Comparison of ENCODE assay signal across 10 cellular contexts in the genomic region with DNA sequence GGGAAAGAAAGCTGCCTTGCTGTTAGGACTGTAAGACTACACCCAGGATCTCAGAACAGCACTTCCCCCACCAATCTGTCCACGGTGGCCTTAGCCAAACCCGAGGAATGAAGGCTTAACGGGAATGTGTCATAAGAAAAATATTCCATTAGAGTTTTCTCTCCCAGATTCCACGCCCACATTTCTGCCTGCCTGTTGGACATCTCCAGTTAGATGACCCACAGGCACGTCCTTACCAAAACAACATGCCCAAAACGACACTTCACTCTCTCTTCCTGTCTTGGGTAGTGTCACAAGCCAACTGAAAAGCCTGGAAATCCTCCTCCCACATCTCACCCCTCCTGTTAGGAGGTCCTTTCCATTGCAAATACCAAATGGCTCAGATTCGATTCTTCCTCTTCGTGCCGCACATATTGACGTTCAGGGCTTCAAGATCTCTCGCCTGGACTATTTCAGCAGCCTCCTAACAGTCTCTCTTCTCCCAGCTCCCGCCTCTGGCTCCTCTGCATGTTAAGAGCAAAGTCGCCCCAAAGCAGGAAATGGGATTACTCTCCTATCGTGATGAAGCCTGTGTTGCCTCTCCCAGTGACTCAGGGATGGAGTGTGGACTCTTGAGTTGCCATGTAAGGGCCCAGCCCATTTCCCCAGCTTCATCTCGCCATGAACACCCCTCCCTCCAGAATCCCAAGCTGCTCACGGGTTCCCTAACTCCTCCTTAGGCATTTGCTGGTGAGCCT.
DNase-seq lines count a peak whose midpoint lies in the region; ATAC-seq and TF ChIP-seq lines count a peak whose summit lies in the region.
"Had no signal": no experiment of that assay in that cellular context is flagged by ENCODE, and none has a peak within 500 bp of the region (broad histone marks: within the 10 kb centered on the region; RNA-seq: fewer than 3 reads in every experiment).

No MANE protein-coding gene starts in this region.

- H3K27me3 ChIP-seq in body of pancreas: no peaks in the 10 kb centered on the region

- DNase-seq in body of pancreas (peak; percentile 24 to 62 (median 42)), inferior parietal cortex (ENCODE audit: extremely low spot score) (peak; percentile 19), stromal cell of bone marrow (ENCODE audit: low read depth) (peak; percentile 98), NCI-H748 (lab: John Stamatoyannopoulos, UW; ENCODE audit: unreplicated experiment) (no peak), activated T-cell treated with anti-CD3 and anti-CD28 coated beads for 4 hours (no peak)
- DNase-seq in activated effector memory CD4-positive, alpha-beta T cell treated with Interleukin-2 at 50 U/mL for 16 hours: no peak
- DNase-seq: NCI-H2107 had no signal

- H3K27ac ChIP-seq in HEK293 (ENCODE audit: extremely low read depth, low read depth, low read length): no peak overlapping the region
- H3K27ac ChIP-seq in body of pancreas: peak overlapping the region in 2 of 4 donors; percentile 35 to 45

- peak; percentile 79 for ATAC-seq in body of pancreas
- no peak for ATAC-seq in HG02571 (IDR thresholded peaks at IDR 0.05; ENCODE audit: unreplicated experiment)
- ATAC-seq: activated naive CD4-positive, alpha-beta T cell treated with anti-CD3 and anti-CD28 coated beads, Interleukin-2, amount 50 U/mL, for 72 hours had no signal

- CTCF ChIA-PET in HEK293 (lab: Yijun Ruan, JAX): interaction anchor here (1.3 kb wide), 1 partner anchor 37 kb away, joined by 3 read pairs; no protein-coding TSS in a partner anchor

- TF ChIP-seq POLR2A in body of pancreas (IDR thresholded peaks at IDR 0.05): no peak

- TF ChIP-seq CTCF in HEK293 (tag by site-specific recombination; IDR thresholded peaks at IDR 0.05) (no peak), body of pancreas (IDR thresholded peaks at IDR 0.05) (no peak)

- no peak overlapping the region for H3K4me3 ChIP-seq in HEK293 (ENCODE audit: low read depth, low read length)
- H3K4me3 ChIP-seq in body of pancreas: no peak overlapping the region

- POLR2A ChIA-PET in HEK293 (lab: Yijun Ruan, JAX): no interaction called here

- H3K4me1 ChIP-seq in HEK293 (ENCODE audit: control insufficient read depth, insufficient read depth, low read length) (peaks cover 4% of the 10 kb centered on the region; the same call in 1 of the 2 replicates), body of pancreas (no peaks in the 10 kb centered on the region)

- 62 to 63% methylated on average over 16 of the region's 16 CpGs for WGBS in body of pancreas, 2 donors

- H3K36me3 ChIP-seq in HEK293 (ENCODE audit: control insufficient read depth in 2 of 2, insufficient read depth in 1 of 2, low read length in 2 of 2): no peaks in the 10 kb centered on the region
- H3K36me3 ChIP-seq in body of pancreas (replicated peaks in 1 of 2; ENCODE audit: insufficient read depth in 1 of 2, low read depth in 2 of 2): no peaks in the 10 kb centered on the region

- H3K9me3 ChIP-seq in HEK293 (ENCODE audit: control insufficient read depth, insufficient read depth, low read depth, low read length) (no peaks in the 10 kb centered on the region), body of pancreas (no peaks in the 10 kb centered on the region)

- intact Hi-C loops in body of pancreas (cut with DNase I): no loop called here

TF ChIP-seq in HEK293, 187 proteins besides CTCF, POLR2A, EP300 and RAD21 (continues in another document):
- peak; percentile 47 for TF ChIP-seq GLIS1 (tag by site-specific recombination; IDR thresholded peaks at IDR 0.05)
- TF ChIP-seq, protein P1, sequence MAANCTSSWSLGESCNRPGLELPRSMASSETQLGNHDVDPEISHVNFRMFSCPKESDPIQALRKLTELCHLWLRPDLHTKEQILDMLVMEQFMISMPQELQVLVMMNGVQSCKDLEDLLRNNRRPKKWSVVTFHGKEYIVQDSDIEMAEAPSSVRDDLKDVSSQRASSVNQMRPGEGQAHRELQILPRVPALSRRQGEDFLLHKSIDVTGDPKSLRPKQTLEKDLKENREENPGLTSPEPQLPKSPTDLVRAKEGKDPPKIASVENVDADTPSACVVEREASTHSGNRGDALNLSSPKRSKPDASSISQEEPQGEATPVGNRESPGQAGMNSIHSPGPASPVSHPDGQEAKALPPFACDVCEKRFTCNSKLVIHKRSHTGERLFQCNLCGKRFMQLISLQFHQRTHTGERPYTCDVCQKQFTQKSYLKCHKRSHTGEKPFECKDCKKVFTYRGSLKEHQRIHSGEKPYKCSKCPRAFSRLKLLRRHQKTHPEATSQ (tag by site-specific recombination; IDR thresholded peaks at IDR 0.05): no peak
- TF ChIP-seq ZBTB17 (tag by site-specific recombination; IDR thresholded peaks at IDR 0.05): no peak
- TF ChIP-seq ZEB2 (tag by site-specific recombination; IDR thresholded peaks at IDR 0.05): peak; percentile 31; the same call in 1 of the 2 replicates
- TF ChIP-seq ZNF121 (tag by site-specific recombination; IDR thresholded peaks at IDR 0.05): no peak
- no peak for TF ChIP-seq ZNF354C (tag by site-specific recombination; IDR thresholded peaks at IDR 0.05; ENCODE audit: borderline replicate concordance, low read depth)
- no peak for TF ChIP-seq ZNF341 (tag by site-specific recombination; IDR thresholded peaks at IDR 0.05; ENCODE audit: low read depth)
- no peak for TF ChIP-seq ZNF585B (tag by site-specific recombination; IDR thresholded peaks at IDR 0.05)
- peak; percentile 33; the same call in 1 of the 2 replicates for TF ChIP-seq KLF9 (tag by site-specific recombination; IDR thresholded peaks at IDR 0.05; ENCODE audit: low read depth)
- TF ChIP-seq KLF10 (tag by site-specific recombination; IDR thresholded peaks at IDR 0.05): 0 out of 2 replicates have a peak, but pooled peaks have one; percentile 33
- TF ChIP-seq ZNF37A (tag by site-specific recombination; IDR thresholded peaks at IDR 0.05): no peak
- TF ChIP-seq, protein P2, sequence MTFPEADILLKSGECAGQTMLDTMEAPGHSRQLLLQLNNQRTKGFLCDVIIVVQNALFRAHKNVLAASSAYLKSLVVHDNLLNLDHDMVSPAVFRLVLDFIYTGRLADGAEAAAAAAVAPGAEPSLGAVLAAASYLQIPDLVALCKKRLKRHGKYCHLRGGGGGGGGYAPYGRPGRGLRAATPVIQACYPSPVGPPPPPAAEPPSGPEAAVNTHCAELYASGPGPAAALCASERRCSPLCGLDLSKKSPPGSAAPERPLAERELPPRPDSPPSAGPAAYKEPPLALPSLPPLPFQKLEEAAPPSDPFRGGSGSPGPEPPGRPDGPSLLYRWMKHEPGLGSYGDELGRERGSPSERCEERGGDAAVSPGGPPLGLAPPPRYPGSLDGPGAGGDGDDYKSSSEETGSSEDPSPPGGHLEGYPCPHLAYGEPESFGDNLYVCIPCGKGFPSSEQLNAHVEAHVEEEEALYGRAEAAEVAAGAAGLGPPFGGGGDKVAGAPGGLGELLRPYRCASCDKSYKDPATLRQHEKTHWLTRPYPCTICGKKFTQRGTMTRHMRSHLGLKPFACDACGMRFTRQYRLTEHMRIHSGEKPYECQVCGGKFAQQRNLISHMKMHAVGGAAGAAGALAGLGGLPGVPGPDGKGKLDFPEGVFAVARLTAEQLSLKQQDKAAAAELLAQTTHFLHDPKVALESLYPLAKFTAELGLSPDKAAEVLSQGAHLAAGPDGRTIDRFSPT (tag by site-specific recombination; IDR thresholded peaks at IDR 0.05): peak; percentile 49; the same call in 1 of the 2 replicates
- TF ChIP-seq ZFHX2 (tag by site-specific recombination; conservative IDR thresholded peaks at IDR 0.05): peak; percentile 71
- TF ChIP-seq TSHZ1 (tag by site-specific recombination; IDR thresholded peaks at IDR 0.05; ENCODE audit: borderline replicate concordance): no peak
- no peak for TF ChIP-seq PRDM6 (tag by site-specific recombination; IDR thresholded peaks at IDR 0.05)
- peak; percentile 88 for TF ChIP-seq SCRT2 (tag by site-specific recombination; IDR thresholded peaks at IDR 0.05)

Comparison
In these comparisons a context has a peak if more than half of its experiments do, and no peak if none do; other contexts are left out.
1. DNase-seq: peak in body of pancreas (4 of 4), inferior parietal cortex (single experiment) and stromal cell of bone marrow (single experiment); none in NCI-H748 (single experiment), activated T-cell treated with anti-CD3 and anti-CD28 coated beads for 4 hours (single experiment) and activated effector memory CD4-positive, alpha-beta T cell treated with Interleukin-2 at 50 U/mL for 16 hours (single experiment).